In genomic region chr10:72793752-72794151, GRCh38 we compare ENCODE assay signal across 18 cellular contexts.
DNase-seq lines count a peak whose midpoint lies in the region; ATAC-seq, FAIRE-seq and TF ChIP-seq lines count a peak whose summit lies in the region.
"Had no signal": no experiment of that assay in that cellular context is flagged by ENCODE, and none has a peak within 500 bp of the region (broad histone marks: within the 10 kb centered on the region; RNA-seq: fewer than 3 reads in every experiment).

No MANE protein-coding gene starts in this region.

- intact Hi-C loops in K562 (cut with micrococcal nuclease) (no loop called here), Caco-2 (cut with micrococcal nuclease; ENCODE audit: unreplicated experiment) (no loop called here)

- H3K9me3 ChIP-seq in HUES6 (ENCODE audit: control insufficient read depth, insufficient read depth, low read depth, low read length) (no peaks in the 10 kb centered on the region), K562 (replicated peaks; ENCODE audit: control insufficient read depth, insufficient read depth, low read depth, low read length) (no peaks in the 10 kb centered on the region), keratinocyte (ENCODE audit: control insufficient read depth, low read depth, low read length) (no peaks in the 10 kb centered on the region), Caco-2 (no peaks in the 10 kb centered on the region)
- H3K9me3 ChIP-seq: BE2C had no signal

- peak overlapping the region; percentile 45; the same call in 1 of the 2 replicates for H3K27ac ChIP-seq in ACC112 (ENCODE audit: low read depth, low read length)
- H3K27ac ChIP-seq in HUES6 (ENCODE audit: low read depth, low read length) = peak overlapping the region; percentile 34; the same call in 1 of the 2 replicates
- H3K27ac ChIP-seq in K562 (ENCODE audit: extremely low read depth, low read depth, low read length) = peak overlapping the region; percentile 60; the same call in 1 of the 3 replicates
- H3K27ac ChIP-seq in keratinocyte (ENCODE audit: control insufficient read depth, insufficient read depth, low read length) = no peak overlapping the region
- H3K27ac ChIP-seq: C4-2B, GM23248, HL-60 had no signal

- no peak for TF ChIP-seq POLR2A in K562 (conservative IDR thresholded peaks at IDR 0.05)

- H3K4me2 ChIP-seq in K562 (ENCODE audit: insufficient read depth, low read length) = no peak overlapping the region
- no peak overlapping the region for H3K4me2 ChIP-seq in keratinocyte (ENCODE audit: control insufficient read depth, extremely low read depth, insufficient read depth, low read depth, low read length)

- in situ Hi-C loops in K562 (cut with MboI) = no loop called here

- WGBS in K562 (ENCODE audit: insufficient coverage, low coverage, missing lambda C conversion rate) = 67% methylated on average over 1 of the region's 1 CpG

- ATAC-seq in K562 (no peak), GM21423 (IDR thresholded peaks at IDR 0.05; ENCODE audit: unreplicated experiment) (no peak)

- H4K20me1 ChIP-seq in K562 (replicated peaks; ENCODE audit: control insufficient read depth, insufficient read depth, low read length) (0 out of 2 replicates have a peak, but pooled peaks cover 2% of the 10 kb centered on the region), keratinocyte (ENCODE audit: control insufficient read depth, extremely low read depth, insufficient read depth, low read length) (no peaks in the 10 kb centered on the region)

- FAIRE-seq in K562 (lab: Jason Lieb, UNC) (no peak), keratinocyte (lab: Jason Lieb, UNC) (peak; percentile 5)
- FAIRE-seq: D721Med had no signal

- H3K79me2 ChIP-seq in ACC112 (ENCODE audit: control insufficient read depth, insufficient read depth, low read length, unreplicated experiment) = peaks cover 20% of the 10 kb centered on the region
- H3K79me2 ChIP-seq in K562 (ENCODE audit: control insufficient read depth, insufficient read depth, low read length) = no peaks in the 10 kb centered on the region
- peaks cover 27% of the 10 kb centered on the region for H3K79me2 ChIP-seq in keratinocyte (ENCODE audit: control insufficient read depth, insufficient read depth, low read length)

- TF ChIP-seq RAD21 in K562 (CRISPR knock-in tag; conservative IDR thresholded peaks at IDR 0.05 in 1 of 2, IDR thresholded peaks at IDR 0.05 in 1 of 2) = no peak

- no peak overlapping the region for H3K27ac Mint-ChIP-seq in Caco-2 (ENCODE audit: unreplicated experiment)
- H3K27ac Mint-ChIP-seq: CD4-positive, alpha-beta memory T cell had no signal

- H3K4me3 Mint-ChIP-seq in Caco-2 (ENCODE audit: unreplicated experiment) = no peak overlapping the region
- H3K4me3 Mint-ChIP-seq: CD4-positive, alpha-beta memory T cell; HFFc6 had no signal

- no peaks in the 10 kb centered on the region for H3K27me3 Mint-ChIP-seq in Caco-2 (ENCODE audit: insufficient read depth, unreplicated experiment)
- H3K27me3 Mint-ChIP-seq: CD4-positive, alpha-beta memory T cell had no signal

- H3K9ac ChIP-seq in HUES6 (ENCODE audit: low read length) = no peak overlapping the region
- no peak overlapping the region for H3K9ac ChIP-seq in K562 (ENCODE audit: insufficient read depth in 1 of 2, low read depth in 2 of 2, low read length in 2 of 2)
- no peak overlapping the region for H3K9ac ChIP-seq in keratinocyte (ENCODE audit: control insufficient read depth, extremely low read depth, insufficient read depth, low read length)
- H3K9ac ChIP-seq: GM23248 had no signal

- no peak for TF ChIP-seq EP300 in K562 (IDR thresholded peaks at IDR 0.05; ENCODE audit: low read length)

- TF ChIP-seq CTCF in K562 (IDR thresholded peaks at IDR 0.05 in 2 of 3, conservative IDR thresholded peaks at IDR 0.05 in 1 of 3; ENCODE audit: insufficient read depth in 2 of 3, low read depth in 1 of 3, low read length in 3 of 3) = no peak
- no peak for TF ChIP-seq CTCF in keratinocyte (optimal IDR thresholded peaks at IDR 0.05 in 1 of 3, IDR thresholded peaks at IDR 0.05 in 1 of 3, conservative IDR thresholded peaks at IDR 0.05 in 1 of 3; ENCODE audit: extremely low read depth in 1 of 3, insufficient read depth in 2 of 3, low read length in 3 of 3)
- TF ChIP-seq CTCF in Caco-2 (IDR thresholded peaks at IDR 0.05; ENCODE audit: insufficient read depth in 1 of 2, low read depth in 1 of 2, low read length in 1 of 2, severe bottlenecking in 1 of 2, unreplicated experiment in 1 of 2) = no peak

- peaks cover 23% of the 10 kb centered on the region for H3K4me1 ChIP-seq in ACC112 (ENCODE audit: control insufficient read depth, insufficient read depth, low read length, unreplicated experiment)
- H3K4me1 ChIP-seq in HUES6 (ENCODE audit: control insufficient read depth, insufficient read depth, low read length) = peaks cover 36% of the 10 kb centered on the region
- H3K4me1 ChIP-seq in K562 (replicated peaks in 1 of 2; ENCODE audit: control insufficient read depth in 2 of 2, insufficient read depth in 2 of 2, low read length in 2 of 2) = peaks cover 2 to 9% of the 10 kb centered on the region in 2 experiments; a peak in 2 of 5 replicates
- peaks cover 12% of the 10 kb centered on the region for H3K4me1 ChIP-seq in keratinocyte (ENCODE audit: control insufficient read depth, extremely low read depth, insufficient read depth, low read length)
- peaks cover 15% of the 10 kb centered on the region for H3K4me1 ChIP-seq in Caco-2
- H3K4me1 ChIP-seq: BE2C had no signal

- CTCF ChIA-PET in K562 (lab: Yijun Ruan, JAX; ENCODE audit: low intra/inter-chr PET ratio) (no interaction called here), Caco-2 (lab: Charles Lee) (no interaction called here)

- H3K4me1 Mint-ChIP-seq in Caco-2 (ENCODE audit: low read depth, unreplicated experiment) = peaks cover 16% of the 10 kb centered on the region

- no TSS peak for BruUV-seq in K562 (replicated peaks; lab: Mats Ljungman, UMichigan)
- no TSS peak for BruUV-seq in Caco-2 (replicated peaks; lab: Mats Ljungman, UMichigan)

- H3K36me3 Mint-ChIP-seq in Caco-2 (ENCODE audit: insufficient read depth, unreplicated experiment) = no peaks in the 10 kb centered on the region

- DNase-seq in K562 (ENCODE audit: extremely low read depth in 1 of 4, low spot score in 3 of 4) = no peak
- no peak for DNase-seq in keratinocyte (ENCODE audit: low read depth, low spot score)
- no peak for DNase-seq in hypothalamus (lab: John Stamatoyannopoulos, UW)
- no peak for DNase-seq in DMS79 treated with DMSO at 0.1 percent for 48 hours (lab: John Stamatoyannopoulos, UW)
- no peak for DNase-seq in Caco-2
- DNase-seq: 8988T; BE2C; CD4-positive, alpha-beta memory T cell; GF-D8; HCEC 1CT; HFFc6 had no signal

- no peak overlapping the region for H3K4me3 ChIP-seq in ACC112 (ENCODE audit: low read depth, low read length)
- H3K4me3 ChIP-seq in HUES6 (ENCODE audit: low read depth, low read length) = no peak overlapping the region
- no peak overlapping the region for H3K4me3 ChIP-seq in K562
- no peak overlapping the region for H3K4me3 ChIP-seq in keratinocyte (ENCODE audit: control insufficient read depth in 2 of 3, extremely low read depth in 1 of 3, insufficient read depth in 2 of 3, low read depth in 1 of 3, low read length in 3 of 3)
- no peak overlapping the region for H3K4me3 ChIP-seq in Caco-2 (ENCODE audit: low read depth, low read length)
- H3K4me3 ChIP-seq: GM23248 had no signal

- POLR2A ChIA-PET in K562 (lab: Yijun Ruan, JAX) = interaction anchor here (1.0 kb wide), 1 partner anchor 9 kb away, joined by 5 read pairs; no protein-coding TSS in a partner anchor
- POLR2A ChIA-PET in Caco-2 (lab: Charles Lee) = interaction anchor here (0.6 kb wide), 1 partner anchor 348 kb away, joined by 5 read pairs; no protein-coding TSS in a partner anchor

- H3K27me3 ChIP-seq in ACC112 (ENCODE audit: insufficient read depth, low read length) (no peaks in the 10 kb centered on the region), HUES6 (ENCODE audit: control insufficient read depth, insufficient read depth, low read length) (no peaks in the 10 kb centered on the region), K562 (ENCODE audit: control insufficient read depth in 2 of 2, insufficient read depth in 2 of 2, low read length in 2 of 2) (no peaks in the 10 kb centered on the region), keratinocyte (ENCODE audit: control insufficient read depth, extremely low read depth, insufficient read depth, low read length) (no peaks in the 10 kb centered on the region), Caco-2 (replicated peaks; ENCODE audit: control insufficient read depth, insufficient read depth, low read length) (no peaks in the 10 kb centered on the region)
- H3K27me3 ChIP-seq: BE2C had no signal

- no peak overlapping the region for H2AFZ ChIP-seq in ACC112 (ENCODE audit: low read length, unreplicated experiment)
- H2AFZ ChIP-seq in K562 (ENCODE audit: low read depth, low read length) = 0 out of 2 replicates have a peak overlapping the region, but pooled peaks have one; percentile 37
- H2AFZ ChIP-seq in keratinocyte (ENCODE audit: control insufficient read depth, low read length) = no peak overlapping the region
- H2AFZ ChIP-seq: GM23248 had no signal

- dilution Hi-C loops in keratinocyte (cut with MboI; ENCODE audit: extremely low pct_ligation_motif_present, low sequenced_read_pairs) = no loop called here

- H3K9me1 ChIP-seq in K562 (ENCODE audit: control insufficient read depth, insufficient read depth, low read length) = no peaks in the 10 kb centered on the region
- no peaks in the 10 kb centered on the region for H3K9me1 ChIP-seq in keratinocyte (ENCODE audit: control insufficient read depth, extremely low read depth, insufficient read depth, low read length)

- no peaks in the 10 kb centered on the region for H3K9me3 Mint-ChIP-seq in Caco-2 (ENCODE audit: unreplicated experiment)
- H3K9me3 Mint-ChIP-seq: CD4-positive, alpha-beta memory T cell; HFFc6 had no signal

- no peaks in the 10 kb centered on the region for H3K36me3 ChIP-seq in ACC112 (ENCODE audit: insufficient read depth, low read length)
- H3K36me3 ChIP-seq in HUES6 (ENCODE audit: control insufficient read depth, insufficient read depth, low read length) = peaks cover 5% of the 10 kb centered on the region; the same call in 1 of the 2 replicates
- no peaks in the 10 kb centered on the region for H3K36me3 ChIP-seq in K562 (ENCODE audit: control insufficient read depth, insufficient read depth, low read length)
- H3K36me3 ChIP-seq in keratinocyte (ENCODE audit: control insufficient read depth in 2 of 2, extremely low read depth in 1 of 2, insufficient read depth in 2 of 2, low read length in 2 of 2) = peaks cover 0 to 5% of the 10 kb centered on the region in 2 experiments
- H3K36me3 ChIP-seq in Caco-2 (ENCODE audit: control insufficient read depth, insufficient read depth, low read length) = peaks cover 2% of the 10 kb centered on the region; the same call in 1 of the 2 replicates
- H3K36me3 ChIP-seq: BE2C had no signal

TF ChIP-seq in K562, 482 proteins besides CTCF, POLR2A, EP300 and RAD21 (continues in another document):
- no peak for TF ChIP-seq POU5F1 (IDR thresholded peaks at IDR 0.05; ENCODE audit: borderline replicate concordance, low read depth, low read length, partially characterized antibody)
